ENCODE assay signal across 8 cellular contexts in the genomic region with DNA sequence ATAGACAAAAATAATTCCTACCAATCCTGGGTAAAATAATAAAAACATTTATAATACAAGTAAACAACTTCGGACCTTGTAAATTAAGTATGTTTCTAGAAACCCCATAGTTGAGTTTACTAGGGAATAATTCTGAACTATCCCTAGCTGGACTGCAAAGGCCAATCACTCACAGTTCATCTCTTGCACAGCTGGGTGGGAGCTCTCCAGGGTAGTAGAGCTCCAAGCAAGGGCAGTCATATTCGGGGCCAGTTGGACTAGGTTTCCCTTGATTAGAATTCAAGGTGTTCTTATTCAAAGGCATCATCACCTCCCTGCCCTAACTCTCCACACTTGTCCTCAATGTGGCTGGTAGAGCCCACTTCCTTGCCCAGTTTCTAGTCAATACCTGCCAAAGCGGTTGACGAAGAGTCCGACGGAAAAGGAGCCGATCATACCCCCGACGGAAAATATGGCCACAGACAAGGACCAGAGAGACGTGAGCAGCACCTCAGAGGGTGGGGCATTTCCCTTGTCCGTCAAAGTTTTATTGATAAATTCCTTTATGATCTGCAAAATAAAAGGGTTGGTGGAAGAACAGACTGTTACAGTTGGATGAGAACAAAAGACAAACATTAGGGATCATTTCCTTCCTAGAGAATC. TPM values are rescaled to one million over a fixed set of nuclear protein-coding genes. Genes with fewer than 3 reads are reported as not detected.
DNase-seq lines count a peak whose midpoint lies in the region; TF ChIP-seq lines count a peak whose summit lies in the region.
"Not testable (repeated sequence)": the region's sequence is repeated elsewhere in the genome, so short reads cannot be mapped to it uniquely, and the experiment has no call there.

No MANE protein-coding gene starts in this region.

- DNase-seq in activated CD4-positive, alpha-beta T cell treated with anti-CD3 and anti-CD28 coated beads, Interleukin-2, amount 10 ng/mL, durations not matched to agents 24 days and 14 days: peak; percentile 69
- DNase-seq in effector memory CD4-positive, alpha-beta T cell; hepatocyte (ENCODE audit: low spot score): not testable (repeated sequence)

- H3K27me3 ChIP-seq in ACC112 (ENCODE audit: insufficient read depth, low read length); HUES6 (ENCODE audit: control insufficient read depth, insufficient read depth, low read length); effector memory CD4-positive, alpha-beta T cell (replicated peaks; ENCODE audit: control insufficient read depth, insufficient read depth, low read length, poor library complexity, severe bottlenecking); hepatocyte; skeletal muscle satellite cell (ENCODE audit: control insufficient read depth, insufficient read depth, low read length): not testable (repeated sequence)

- H3K4me3 ChIP-seq in ACC112 (ENCODE audit: low read depth, low read length): peak overlapping the region; percentile 97
- peak overlapping the region; percentile 93; the same call in 1 of the 2 replicates for H3K4me3 ChIP-seq in HUES6 (ENCODE audit: low read depth, low read length)
- peak overlapping the region; percentile 61 for H3K4me3 ChIP-seq in effector memory CD4-positive, alpha-beta T cell (ENCODE audit: insufficient read depth, low read depth, low read length, poor library complexity, severe bottlenecking)
- not testable (repeated sequence) for H3K4me3 ChIP-seq in hepatocyte; skeletal muscle satellite cell (ENCODE audit: low read length)
- peak overlapping the region; percentile 85 for H3K4me3 ChIP-seq in mesodermal cell (ENCODE audit: extremely low read depth, insufficient read depth, low read length, poor library complexity, severe bottlenecking)

- peak overlapping the region; percentile 88; the same call in 1 of the 2 replicates for H3K9ac ChIP-seq in ES-I3 (ENCODE audit: low read depth, low read length)
- peak overlapping the region; percentile 14 for H3K9ac ChIP-seq in HUES6 (ENCODE audit: low read length)
- not testable (repeated sequence) for H3K9ac ChIP-seq in skeletal muscle satellite cell (ENCODE audit: low read depth, low read length)

- not testable (repeated sequence) for H3K27ac ChIP-seq in ACC112 (ENCODE audit: low read depth, low read length); HUES6 (ENCODE audit: low read depth, low read length); hepatocyte; mesodermal cell (ENCODE audit: low read depth, low read length, severe bottlenecking)
- peak overlapping the region; percentile 78 for H3K27ac ChIP-seq in effector memory CD4-positive, alpha-beta T cell (ENCODE audit: insufficient read depth, low read length, poor library complexity, severe bottlenecking)

- H3K79me2 ChIP-seq in ACC112 (ENCODE audit: control insufficient read depth, insufficient read depth, low read length, unreplicated experiment) (peaks cover 60% of the 10 kb centered on the region), hepatocyte (peaks cover 21% of the 10 kb centered on the region)

- H3K27ac Mint-ChIP-seq in activated CD4-positive, alpha-beta T cell treated with anti-CD3 and anti-CD28 coated beads, Interleukin-2, amount 10 ng/mL, durations not matched to agents 24 days and 14 days: not testable (repeated sequence)

- H3K4me2 ChIP-seq in hepatocyte (peak overlapping the region; percentile 37), skeletal muscle satellite cell (ENCODE audit: low read length) (peak overlapping the region; percentile 8)

- not testable (repeated sequence) for TF ChIP-seq CTCF in hepatocyte (IDR thresholded peaks at IDR 0.05; ENCODE audit: poor library complexity)

- intact Hi-C loops in activated CD4-positive, alpha-beta T cell treated with anti-CD3 and anti-CD28 coated beads, Interleukin-2, amount 10 ng/mL, durations not matched to agents 24 days and 14 days (cut with micrococcal nuclease): loop anchor here (1.0 to 10.0 kb wide), 6 partner anchors 39 to 312 kb away; no protein-coding TSS in a partner anchor

- not testable (repeated sequence) for H3K9me2 ChIP-seq in hepatocyte (replicated peaks; ENCODE audit: insufficient read depth)

- not testable (repeated sequence) for H3K4me3 Mint-ChIP-seq in activated CD4-positive, alpha-beta T cell treated with anti-CD3 and anti-CD28 coated beads, Interleukin-2, amount 10 ng/mL, durations not matched to agents 24 days and 14 days

- H3K36me3 Mint-ChIP-seq in activated CD4-positive, alpha-beta T cell treated with anti-CD3 and anti-CD28 coated beads, Interleukin-2, amount 10 ng/mL, durations not matched to agents 24 days and 14 days (ENCODE audit: low read depth): peaks cover 40% of the 10 kb centered on the region

- H3K4me1 ChIP-seq in ACC112 (ENCODE audit: control insufficient read depth, insufficient read depth, low read length, unreplicated experiment); ES-I3 (ENCODE audit: insufficient read depth, low read length); hepatocyte (ENCODE audit: insufficient read depth); mesodermal cell (ENCODE audit: control insufficient read depth, insufficient read depth, low read length, poor library complexity, severe bottlenecking); skeletal muscle satellite cell (ENCODE audit: control insufficient read depth, insufficient read depth, low read length): not testable (repeated sequence)
- H3K4me1 ChIP-seq in HUES6 (ENCODE audit: control insufficient read depth, insufficient read depth, low read length): peaks cover 21% of the 10 kb centered on the region
- peaks cover 10% of the 10 kb centered on the region for H3K4me1 ChIP-seq in effector memory CD4-positive, alpha-beta T cell (ENCODE audit: control insufficient read depth, insufficient read depth, low read length, poor library complexity, severe bottlenecking)

- H3K27me3 Mint-ChIP-seq in activated CD4-positive, alpha-beta T cell treated with anti-CD3 and anti-CD28 coated beads, Interleukin-2, amount 10 ng/mL, durations not matched to agents 24 days and 14 days: not testable (repeated sequence)

- not testable (repeated sequence) for H3K9me3 ChIP-seq in ES-I3 (ENCODE audit: control insufficient read depth, insufficient read depth, low read length); HUES6 (ENCODE audit: control insufficient read depth, insufficient read depth, low read depth, low read length); effector memory CD4-positive, alpha-beta T cell (ENCODE audit: control insufficient read depth, low read length); hepatocyte (ENCODE audit: low read depth); mesodermal cell (ENCODE audit: control insufficient read depth, low read length); skeletal muscle satellite cell (replicated peaks; ENCODE audit: low read length)

- not testable (repeated sequence) for H3K9me3 Mint-ChIP-seq in activated CD4-positive, alpha-beta T cell treated with anti-CD3 and anti-CD28 coated beads, Interleukin-2, amount 10 ng/mL, durations not matched to agents 24 days and 14 days

- not testable (repeated sequence) for H4K20me1 ChIP-seq in hepatocyte (ENCODE audit: insufficient read depth, poor library complexity, severe bottlenecking)

- H2AFZ ChIP-seq in ACC112 (ENCODE audit: low read length, unreplicated experiment); hepatocyte: not testable (repeated sequence)

- 81% methylated on average over 11 of the region's 11 CpGs for WGBS in hepatocyte (ENCODE audit: low lambda C conversion rate, missing lambda C conversion rate)
- 78 to 82% methylated on average over 8 to 10 of the region's 11 CpGs for WGBS in mesodermal cell (ENCODE audit: insufficient coverage in 2 of 2), 2 experiments

- H3K36me3 ChIP-seq in ACC112 (ENCODE audit: insufficient read depth, low read length): peaks cover 24% of the 10 kb centered on the region
- H3K36me3 ChIP-seq in ES-I3 (ENCODE audit: insufficient read depth, low read length): peaks cover 42% of the 10 kb centered on the region
- H3K36me3 ChIP-seq in HUES6 (ENCODE audit: control insufficient read depth, insufficient read depth, low read length): peaks cover 77% of the 10 kb centered on the region
- H3K36me3 ChIP-seq in effector memory CD4-positive, alpha-beta T cell (ENCODE audit: control insufficient read depth, insufficient read depth, low read length): peaks cover 57% of the 10 kb centered on the region
- not testable (repeated sequence) for H3K36me3 ChIP-seq in hepatocyte (replicated peaks; ENCODE audit: insufficient read depth, low read depth)
- peaks cover 71% of the 10 kb centered on the region for H3K36me3 ChIP-seq in mesodermal cell (ENCODE audit: control insufficient read depth, insufficient read depth, low read length)
- peaks cover 48% of the 10 kb centered on the region for H3K36me3 ChIP-seq in skeletal muscle satellite cell (ENCODE audit: insufficient read depth, low read length)

- H3K4me1 Mint-ChIP-seq in activated CD4-positive, alpha-beta T cell treated with anti-CD3 and anti-CD28 coated beads, Interleukin-2, amount 10 ng/mL, durations not matched to agents 24 days and 14 days: peaks cover 25% of the 10 kb centered on the region

RNA-seq across cellular contexts. Expression of a gene that starts 3.3 kb away (rescaled TPM):
- total RNA-seq in activated CD4-positive, alpha-beta T cell treated with anti-CD3 and anti-CD28 coated beads, Interleukin-2, amount 10 ng/mL, durations not matched to agents 24 days and 14 days: 362 and 366 TPM in 2 replicates
- total RNA-seq in hepatocyte: 76.3 and 98.2 TPM in 2 replicates
- 65.3 and 111 TPM in 2 replicates for polyA plus RNA-seq in hepatocyte
- 517 TPM for polyA plus RNA-seq in mesodermal cell (2013, experiment 1 of 2)
- polyA plus RNA-seq in mesodermal cell (2013, experiment 2 of 2): 441 TPM
- 80.2 and 126 TPM in 2 replicates for total RNA-seq in skeletal muscle satellite cell (2012; rRNA removed)
